ENCODE assay signal across 8 cellular contexts in the genomic region with DNA sequence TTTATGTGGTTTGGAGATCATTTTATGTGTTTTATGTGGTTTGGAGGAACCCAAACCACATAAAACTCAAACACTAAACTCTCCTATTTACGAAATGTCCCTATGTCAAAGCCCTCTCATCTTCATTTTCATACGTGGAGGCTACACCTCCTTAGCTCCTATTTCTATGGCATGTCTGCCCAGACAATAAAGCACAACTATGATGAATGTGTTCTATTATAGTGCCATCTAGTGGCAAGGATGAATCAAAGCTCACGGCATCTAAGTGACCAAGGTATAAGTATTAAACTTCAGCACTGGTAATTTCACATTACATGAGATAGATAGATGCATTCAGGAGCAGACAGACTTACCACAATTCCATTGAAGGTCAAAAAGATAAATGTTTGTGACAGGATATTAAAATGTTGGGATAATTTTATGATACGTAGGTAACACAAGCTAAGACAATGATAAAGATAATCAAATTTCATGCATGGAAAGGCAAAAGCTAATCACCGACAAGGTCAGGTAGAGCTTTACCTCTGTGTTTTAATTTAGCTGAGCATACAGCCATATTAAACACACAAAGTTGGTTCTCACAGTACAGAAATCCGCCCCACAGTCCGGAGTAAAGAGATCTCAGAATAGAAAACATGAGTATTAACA.
DNase-seq lines count a peak whose midpoint lies in the region; ATAC-seq, FAIRE-seq and TF ChIP-seq lines count a peak whose summit lies in the region.

No MANE protein-coding gene starts in this region.

- TF ChIP-seq EP300 in A549 (IDR thresholded peaks at IDR 0.05) (no peak), transverse colon (IDR thresholded peaks at IDR 0.05; ENCODE audit: low read depth) (no peak)

- H3K9me3 ChIP-seq in A549 (no peaks in the 10 kb centered on the region), HCT116 (ENCODE audit: control insufficient read depth in 1 of 2, insufficient read depth in 1 of 2, low read depth in 1 of 2, low read length in 2 of 2) (no peaks in the 10 kb centered on the region), transverse colon (no peaks in the 10 kb centered on the region)

- TF ChIP-seq RAD21 in A549 (conservative IDR thresholded peaks at IDR 0.05 in 1 of 2, IDR thresholded peaks at IDR 0.05 in 1 of 2) (peak in 1 of 2 experiments; percentile 16; a peak in 2 of 5 replicates), HCT116 (IDR thresholded peaks at IDR 0.05; ENCODE audit: low read depth) (peak; percentile 67)

- H3K27me3 ChIP-seq in HCT116 (ENCODE audit: insufficient read depth, low read length) (peaks cover 9% of the 10 kb centered on the region; the same call in 1 of the 2 replicates), transverse colon (no peaks in the 10 kb centered on the region)

- peak; percentile 7 to 15 for DNase-seq in A549 (ENCODE audit: low read depth in 1 of 2, low spot score in 1 of 2)
- peak; percentile 52 for DNase-seq in GM10248 (ENCODE audit: extremely low spot score)
- peak; percentile 48 for DNase-seq in HCT116 (ENCODE audit: low read depth, low spot score)
- peak; percentile 53 for DNase-seq in MV-4-11 (lab: John Stamatoyannopoulos, UW)
- peak; percentile 24 for DNase-seq in astrocyte of the hippocampus (ENCODE audit: low read depth, low spot score)
- DNase-seq in iris pigment epithelial cell (ENCODE audit: low read depth): peak; percentile 34
- DNase-seq in transverse colon: no peak
- DNase-seq in NCI-H446 treated with DMSO at 0.1 percent for 48 hours (lab: John Stamatoyannopoulos, UW): no peak

- in situ Hi-C loops in transverse colon (cut with MboI; ENCODE audit: low pct_ligation_motif_present in 1 of 4, low pct_unique_long_range_greater_than_20kb in 1 of 4, low sequenced_read_pairs in 3 of 4): no loop called here

- no peak for TF ChIP-seq POLR2A in A549 (IDR thresholded peaks at IDR 0.05; ENCODE audit: low read length)
- no peak for TF ChIP-seq POLR2A in HCT116 (IDR thresholded peaks at IDR 0.05; ENCODE audit: borderline replicate concordance, extremely low read depth, insufficient read depth, insufficient read length)
- no peak for TF ChIP-seq POLR2A in transverse colon (IDR thresholded peaks at IDR 0.05)

- H3K79me2 ChIP-seq in HCT116 (ENCODE audit: insufficient read depth, low read length): no peaks in the 10 kb centered on the region

- no peak; the same call in 2 of the 3 replicates for TF ChIP-seq CTCF in A549 (IDR thresholded peaks at IDR 0.05)
- TF ChIP-seq CTCF in GM10248 (IDR thresholded peaks at IDR 0.05; ENCODE audit: control extremely low read depth, extremely low read depth, low read depth, missing control alignments): peak; percentile 68
- TF ChIP-seq CTCF in HCT116 (IDR thresholded peaks at IDR 0.05 in 2 of 3, conservative IDR thresholded peaks at IDR 0.05 in 1 of 3; ENCODE audit: borderline replicate concordance in 1 of 3, insufficient read depth in 1 of 3, low read depth in 2 of 3, low read length in 2 of 3): peak; percentile 37 to 86 (median 59); a peak in 5 of 6 replicates
- TF ChIP-seq CTCF in transverse colon (IDR thresholded peaks at IDR 0.05): peak; percentile 59 to 70 (median 64)

- intact Hi-C loops in HCT116 (cut with micrococcal nuclease) (loop anchor here (5.0 kb wide), 1 partner anchor 805 kb away; no protein-coding TSS in a partner anchor), transverse colon (cut with DNase I; ENCODE audit: low total_unique reads) (no loop called here)

- no TSS peak for BruUV-seq in HCT116 (replicated peaks; lab: Mats Ljungman, UMichigan)

- H3K4me1 ChIP-seq in A549: no peaks in the 10 kb centered on the region
- H3K4me1 ChIP-seq in HCT116 (ENCODE audit: control insufficient read depth in 1 of 2, insufficient read depth in 2 of 2, low read length in 2 of 2): no peaks in the 10 kb centered on the region
- no peaks in the 10 kb centered on the region for H3K4me1 ChIP-seq in transverse colon

- RAD21 ChIA-PET in HCT116 (lab: Charles Lee; ENCODE audit: low non-redundant PET in 1 of 2, low total read pairs in 2 of 2, uncharacterized antibody in 2 of 2, unreplicated experiment in 2 of 2): interaction anchor here in 1 of 2 experiments (0.7 to 1.1 kb wide), 2 partner anchors 799 to 807 kb away, joined by 3 read pairs; no protein-coding TSS in a partner anchor

- CTCF ChIA-PET in A549 (lab: Yijun Ruan, JAX): interaction anchor here (0.9 kb wide), 2 partner anchors 9 to 805 kb away, joined by 3 read pairs; no protein-coding TSS in a partner anchor
- CTCF ChIA-PET in GM10248 (lab: Yijun Ruan, JAX): interaction anchor here (0.7 to 2.3 kb wide), 28 partner anchors 9 to 1813 kb away, joined by 3 to 30 read pairs (median 3); no protein-coding TSS in a partner anchor
- CTCF ChIA-PET in HCT116 (lab: Charles Lee): interaction anchor here (1.0 to 1.5 kb wide), 11 partner anchors 9 to 807 kb away, joined by 3 to 19 read pairs (median 4); no protein-coding TSS in a partner anchor

- ATAC-seq in A549: peak in 1 of 2 experiments; percentile 64; a peak in 3 of 6 replicates
- ATAC-seq in HCT116: peak; percentile 98

- WGBS in A549 (ENCODE audit: missing lambda C conversion rate): 37% methylated on average over 7 of the region's 7 CpGs
- WGBS in transverse colon (ENCODE audit: low coverage in 1 of 2), 2 donors: 66% methylated on average over 6 to 7 of the region's 7 CpGs

- H3K27ac ChIP-seq in A549: no peak overlapping the region
- H3K27ac ChIP-seq in HCT116 (ENCODE audit: low read depth, low read length): no peak overlapping the region
- no peak overlapping the region for H3K27ac ChIP-seq in transverse colon

- H3K9me2 ChIP-seq in HCT116 (ENCODE audit: insufficient read depth): no peaks in the 10 kb centered on the region

- H3K36me3 ChIP-seq in HCT116 (ENCODE audit: control insufficient read depth in 1 of 2, insufficient read depth in 2 of 2, low read length in 2 of 2) (no peaks in the 10 kb centered on the region), transverse colon (no peaks in the 10 kb centered on the region)

- H3K4me3 ChIP-seq in A549 (no peak overlapping the region), HCT116 (replicated peaks in 1 of 2; ENCODE audit: low read depth in 1 of 2, low read length in 2 of 2) (no peak overlapping the region), transverse colon (no peak overlapping the region)

- no peak for FAIRE-seq in A549 (lab: Jason Lieb, UNC)

- no peak overlapping the region for H3K9ac ChIP-seq in HCT116 (ENCODE audit: low read length)

- POLR2A ChIA-PET in A549 (lab: Yijun Ruan, JAX): no interaction called here
- POLR2A ChIA-PET in GM10248 (lab: Yijun Ruan, JAX): no interaction called here
- POLR2A ChIA-PET in HCT116 (lab: Charles Lee): no interaction called here

- peak overlapping the region; percentile 17 for H2AFZ ChIP-seq in HCT116 (ENCODE audit: low read depth, low read length, poor library complexity, severe bottlenecking)

- H4K20me1 ChIP-seq in HCT116 (ENCODE audit: insufficient read depth): no peaks in the 10 kb centered on the region

- no peak overlapping the region for H3K4me2 ChIP-seq in A549
- peak overlapping the region; percentile 11; the same call in 1 of the 2 replicates for H3K4me2 ChIP-seq in HCT116 (ENCODE audit: low read length)

TF ChIP-seq in A549, 52 proteins besides CTCF, POLR2A, EP300 and RAD21:
- TF ChIP-seq FOSL2 (IDR thresholded peaks at IDR 0.05) (no peak), FOSL2 (CRISPR knock-in tag; IDR thresholded peaks at IDR 0.05) (no peak), EHF (CRISPR knock-in tag; IDR thresholded peaks at IDR 0.05) (no peak), RFX5 (IDR thresholded peaks at IDR 0.05) (no peak), KDM1A (IDR thresholded peaks at IDR 0.05; ENCODE audit: low read depth) (no peak), RNF2 (IDR thresholded peaks at IDR 0.05; ENCODE audit: borderline replicate concordance, low read depth) (no peak), SMC3 (IDR thresholded peaks at IDR 0.05) (no peak), NFE2L2 (conservative IDR thresholded peaks at IDR 0.05; ENCODE audit: low read length) (no peak)
- TF ChIP-seq, protein P1, sequence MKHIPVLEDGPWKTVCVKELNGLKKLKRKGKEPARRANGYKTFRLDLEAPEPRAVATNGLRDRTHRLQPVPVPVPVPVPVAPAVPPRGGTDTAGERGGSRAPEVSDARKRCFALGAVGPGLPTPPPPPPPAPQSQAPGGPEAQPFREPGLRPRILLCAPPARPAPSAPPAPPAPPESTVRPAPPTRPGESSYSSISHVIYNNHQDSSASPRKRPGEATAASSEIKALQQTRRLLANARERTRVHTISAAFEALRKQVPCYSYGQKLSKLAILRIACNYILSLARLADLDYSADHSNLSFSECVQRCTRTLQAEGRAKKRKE (CRISPR knock-in tag; IDR thresholded peaks at IDR 0.05; ENCODE audit: low read depth): no peak

TF ChIP-seq in HCT116, 20 proteins besides CTCF, POLR2A, EP300 and RAD21 (continues in another document):
- TF ChIP-seq ZFX (IDR thresholded peaks at IDR 0.05) (no peak), REST (IDR thresholded peaks at IDR 0.05; ENCODE audit: low read depth) (no peak), ZNF274 (IDR thresholded peaks at IDR 0.05; ENCODE audit: low read depth, low read length) (no peak), TCF7L2 (IDR thresholded peaks at IDR 0.05; ENCODE audit: borderline replicate concordance, extremely low read depth, insufficient read depth, insufficient read length) (peak; percentile 47), SRF (IDR thresholded peaks at IDR 0.05; ENCODE audit: low read depth) (no peak)

Comparison
In these comparisons a context has a peak if more than half of its experiments do, and no peak if none do; other contexts are left out.
1. DNase-seq: peak in A549 (2 of 2), GM10248 (single experiment), HCT116 (single experiment), MV-4-11 (single experiment), astrocyte of the hippocampus (single experiment) and iris pigment epithelial cell (single experiment); none in transverse colon (single experiment) and NCI-H446 treated with DMSO at 0.1 percent for 48 hours (single experiment).
2. Of the 6 proteins assayed by ChIP-seq in both A549 and HCT116: peak only in A549: none; only in HCT116: CTCF; in both: none; in neither: 4; mixed calls (peak in some experiments, not most) for 1.